Comparison of ENCODE assay signal across 8 cellular contexts in the genomic region with DNA sequence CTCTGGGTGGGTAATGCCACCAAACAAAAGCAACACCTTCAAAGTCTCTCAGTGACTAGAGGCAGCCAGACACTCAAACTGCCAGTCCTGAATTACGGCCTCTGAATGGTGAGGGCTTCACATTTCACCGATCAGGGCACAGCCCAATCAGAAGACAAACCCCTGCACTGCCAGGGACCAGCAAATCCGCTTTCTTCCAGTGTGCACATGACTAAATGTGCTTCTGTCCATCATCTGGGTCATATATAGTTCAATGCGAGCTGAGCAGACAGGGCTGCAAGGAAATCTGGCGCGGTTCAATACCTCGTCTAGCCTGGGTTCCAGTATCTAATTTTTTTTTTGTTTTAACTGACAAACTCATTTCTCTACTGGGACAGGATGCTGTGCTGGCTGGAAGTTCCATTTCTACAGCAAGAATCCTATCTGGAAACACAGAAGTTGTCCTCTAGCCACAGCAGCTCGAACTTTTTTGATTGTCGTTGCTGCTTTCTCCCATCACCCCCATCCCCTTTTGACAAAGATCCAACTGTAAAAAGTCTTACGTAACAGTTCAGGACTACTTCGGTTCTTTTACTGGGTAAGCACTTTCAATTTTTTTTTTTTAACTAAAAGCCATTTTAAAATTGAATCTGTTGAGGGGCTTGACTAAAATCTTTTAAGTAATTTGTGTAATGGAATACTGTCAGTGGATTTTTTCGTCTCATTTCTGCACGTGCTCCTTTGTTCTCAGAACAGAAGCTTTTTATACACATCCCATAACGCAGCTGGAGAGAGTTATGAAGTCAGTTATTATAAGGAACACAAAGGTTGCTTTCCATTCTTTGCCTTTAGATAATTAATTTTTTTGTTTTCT.
DNase-seq lines count a peak whose midpoint lies in the region; TF ChIP-seq lines count a peak whose summit lies in the region.

No MANE protein-coding gene starts in this region.

- H3K36me3 ChIP-seq in H7 (replicated peaks; ENCODE audit: control insufficient read depth, insufficient read depth, low read length), result no peaks in the 10 kb centered on the region
- H3K36me3 ChIP-seq in brain microvascular endothelial cell (replicated peaks), result no peaks in the 10 kb centered on the region

- peak overlapping the region; percentile 100 for H3K27ac ChIP-seq in brain microvascular endothelial cell

- H3K27me3 ChIP-seq in H7 (ENCODE audit: control insufficient read depth, insufficient read depth, low read length) (no peaks in the 10 kb centered on the region), brain microvascular endothelial cell (replicated peaks) (no peaks in the 10 kb centered on the region)

- TF ChIP-seq CTCF in brain microvascular endothelial cell (IDR thresholded peaks at IDR 0.05; ENCODE audit: low read depth, low read length, missing control alignments), result no peak

- in situ Hi-C loops in brain microvascular endothelial cell (cut with HindIII; ENCODE audit: low pct_ligation_motif_present, low sequenced_read_pairs), result no loop called here

- H3K4me3 ChIP-seq in H7 (ENCODE audit: insufficient read depth, low read depth, low read length) (peak overlapping the region; percentile 43), brain microvascular endothelial cell (ENCODE audit: low read depth, low read length) (peak overlapping the region; percentile 70)

- DNase-seq in GF-D8 (lab: John Stamatoyannopoulos, UW), result peak; percentile 89
- peak; percentile 40 for DNase-seq in H7
- peak; percentile 99 for DNase-seq in M059J (ENCODE audit: low read depth)
- DNase-seq in SIG-M5 (lab: John Stamatoyannopoulos, UW), result peak; percentile 80
- peak; percentile 98 for DNase-seq in brain microvascular endothelial cell
- DNase-seq in iPS DF 19.7 (ENCODE audit: low read depth, low spot score), result peak; percentile 79
- DNase-seq in renal cortical epithelial cell (ENCODE audit: low read depth), result peak; percentile 96
- DNase-seq in central memory CD4-positive, alpha-beta T cell, result no peak
